ENCODE assay signal across 8 cellular contexts in the genomic region with DNA sequence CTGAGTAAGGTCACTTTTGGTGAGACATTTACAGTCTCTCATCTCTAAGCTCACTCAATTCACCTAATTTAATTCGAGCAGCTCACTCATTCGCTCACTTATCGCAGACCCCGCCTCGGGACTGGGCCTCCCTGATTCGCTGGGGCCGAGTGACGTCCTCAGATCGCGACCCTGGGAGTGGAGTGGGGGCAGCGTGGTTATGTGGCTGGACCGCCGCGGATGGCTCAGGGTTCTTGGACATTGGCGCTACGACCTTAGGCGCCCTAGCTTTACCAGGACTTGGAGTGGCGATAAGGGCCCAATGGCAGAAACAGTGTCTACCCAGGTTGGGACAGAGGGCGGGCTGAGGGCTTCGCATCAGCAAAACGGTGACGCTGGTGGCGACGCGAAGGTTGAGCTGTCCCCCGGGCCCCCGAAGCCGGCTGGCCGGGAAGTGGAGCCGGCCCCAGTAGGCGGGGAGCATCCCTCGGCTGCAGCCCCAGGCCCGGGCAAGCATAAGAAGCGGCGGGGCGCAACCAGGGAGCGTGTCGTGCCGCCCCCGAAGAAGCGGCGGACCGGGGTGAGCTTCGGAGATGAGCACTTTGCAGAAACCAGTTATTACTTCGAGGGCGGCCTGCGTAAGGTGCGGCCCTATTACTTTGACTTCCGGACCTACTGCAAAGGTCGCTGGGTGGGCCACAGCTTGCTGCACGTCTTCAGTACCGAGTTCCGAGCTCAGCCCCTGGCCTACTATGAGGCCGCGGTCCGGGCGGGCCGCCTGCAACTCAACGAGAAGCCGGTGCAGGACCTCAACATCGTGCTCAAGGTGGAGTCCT. TPM values are rescaled to one million over a fixed set of nuclear protein-coding genes. Genes with fewer than 3 reads are reported as not detected.
DNase-seq lines count a peak whose midpoint lies in the region; ATAC-seq and TF ChIP-seq lines count a peak whose summit lies in the region.

TSS of gene RPUSD2 (plus strand) at position 161 of the 815 bp plus-strand sequence. CDS start at position 200, 39 bp downstream.

- peaks cover 30% of the 10 kb centered on the region for H3K36me3 ChIP-seq in DOHH2 (ENCODE audit: control insufficient read depth, low read length)
- peaks cover 26% of the 10 kb centered on the region for H3K36me3 ChIP-seq in HAP-1 (replicated peaks)
- peaks cover 23% of the 10 kb centered on the region for H3K36me3 ChIP-seq in suprapubic skin

- no peaks in the 10 kb centered on the region for H3K9me2 ChIP-seq in DOHH2 (replicated peaks; ENCODE audit: control insufficient read depth, low read length)

- peaks cover 4% of the 10 kb centered on the region; the same call in 1 of the 2 replicates for H3F3A ChIP-seq in DOHH2 (ENCODE audit: control insufficient read depth, insufficient read depth)

- H3K4me3 ChIP-seq in DOHH2 (ENCODE audit: low read length) (peak within 1 kb of the TSS; percentile 82), HAP-1 (peak within 1 kb of the TSS; percentile 95), suprapubic skin (peak within 1 kb of the TSS; percentile 99)

- WGBS in suprapubic skin = 2% methylated on average over 21 of the region's 61 CpGs

- no peak for TF ChIP-seq EP300 in suprapubic skin (IDR thresholded peaks at IDR 0.05)

- H3K27ac ChIP-seq in DOHH2 (ENCODE audit: low read depth, low read length) (peak within 1 kb of the TSS; percentile 30; the same call in 1 of the 2 replicates), suprapubic skin (peak within 1 kb of the TSS; percentile 87)

- H3K9me3 ChIP-seq in DOHH2 (ENCODE audit: control insufficient read depth, insufficient read depth, low read length) (no peaks in the 10 kb centered on the region), HAP-1 (no peaks in the 10 kb centered on the region), suprapubic skin (no peaks in the 10 kb centered on the region)

- in situ Hi-C loops in HAP-1 (cut with MboI; ENCODE audit: low sequenced_read_pairs) = no loop called here

- no peaks in the 10 kb centered on the region for H3K9me3 Mint-ChIP-seq in activated naive CD4-positive, alpha-beta T cell treated with anti-CD3 and anti-CD28 coated beads, Interleukin-2, amount 10 ng/mL, durations not matched to agents 7 days and 5 days

- TF ChIP-seq CTCF in DOHH2 (IDR thresholded peaks at IDR 0.05; ENCODE audit: low read depth, low read length, poor library complexity, severe bottlenecking) = no peak
- TF ChIP-seq CTCF in suprapubic skin (IDR thresholded peaks at IDR 0.05) = no peak

- TF ChIP-seq POLR2A in suprapubic skin (IDR thresholded peaks at IDR 0.05) = peak in 1 of 2 donors; percentile 25

- DNase-seq in HAP-1 (ENCODE audit: low spot score in 2 of 2) (peak; percentile 88 to 95), NCI-H1092 (lab: John Stamatoyannopoulos, UW) (peak; percentile 72), globus pallidus (ENCODE audit: low spot score) (peak; percentile 89), occipital lobe (lab: John Stamatoyannopoulos, UW) (peak; percentile 89), suprapubic skin (ENCODE audit: low spot score in 2 of 2) (peak; percentile 96 to 97)
- peak; percentile 96 for DNase-seq in activated naive CD4-positive, alpha-beta T cell treated with anti-CD3 and anti-CD28 coated beads, Interleukin-2, amount 10 ng/mL, durations not matched to agents 7 days and 5 days

- peak; percentile 71 for ATAC-seq in SK-N-SH treated with all-trans-retinoic acid at 6 μM for 48 hours

- peaks cover 10% of the 10 kb centered on the region; the same call in 1 of the 2 replicates for H4K20me1 ChIP-seq in DOHH2 (ENCODE audit: control insufficient read depth, insufficient read depth, low read depth, low read length)

- peaks cover 14% of the 10 kb centered on the region for H3K36me3 Mint-ChIP-seq in activated naive CD4-positive, alpha-beta T cell treated with anti-CD3 and anti-CD28 coated beads, Interleukin-2, amount 10 ng/mL, durations not matched to agents 7 days and 5 days

- CTCF ChIA-PET in activated naive CD4-positive, alpha-beta T cell treated with anti-CD3 and anti-CD28 coated beads, Interleukin-2, amount 10 ng/mL, durations not matched to agents 7 days and 5 days (lab: Charles Lee) = interaction anchor here (1.2 to 1.7 kb wide), 3 partner anchors 20 to 326 kb away, joined by 3 to 11 read pairs (median 4); partner anchors contain the start of gene RAD51

- H3K4me1 Mint-ChIP-seq in activated naive CD4-positive, alpha-beta T cell treated with anti-CD3 and anti-CD28 coated beads, Interleukin-2, amount 10 ng/mL, durations not matched to agents 7 days and 5 days = peaks cover 49% of the 10 kb centered on the region

- peak within 1 kb of the TSS; percentile 76 for H3K4me2 ChIP-seq in DOHH2 (ENCODE audit: low read length)

- H3K27ac Mint-ChIP-seq in activated naive CD4-positive, alpha-beta T cell treated with anti-CD3 and anti-CD28 coated beads, Interleukin-2, amount 10 ng/mL, durations not matched to agents 7 days and 5 days = peak within 1 kb of the TSS; percentile 97

- H3K4me3 Mint-ChIP-seq in activated naive CD4-positive, alpha-beta T cell treated with anti-CD3 and anti-CD28 coated beads, Interleukin-2, amount 10 ng/mL, durations not matched to agents 7 days and 5 days = peak within 1 kb of the TSS; percentile 95

- H3K27me3 ChIP-seq in DOHH2 (ENCODE audit: control insufficient read depth, low read length) (no peaks in the 10 kb centered on the region), HAP-1 (ENCODE audit: low read depth) (no peaks in the 10 kb centered on the region), suprapubic skin (no peaks in the 10 kb centered on the region)

- peaks cover 43% of the 10 kb centered on the region for H3K79me2 ChIP-seq in DOHH2 (ENCODE audit: control insufficient read depth, low read length)

- peaks cover 18% of the 10 kb centered on the region for H3K27me3 Mint-ChIP-seq in activated naive CD4-positive, alpha-beta T cell treated with anti-CD3 and anti-CD28 coated beads, Interleukin-2, amount 10 ng/mL, durations not matched to agents 7 days and 5 days

- H3K4me1 ChIP-seq in DOHH2 (ENCODE audit: control insufficient read depth, low read length) (peaks cover 40% of the 10 kb centered on the region), HAP-1 (peaks cover 16% of the 10 kb centered on the region), suprapubic skin (peaks cover 24% of the 10 kb centered on the region)

TF ChIP-seq in SK-N-SH treated with all-trans-retinoic acid at 6 μM for 48 hours, 23 proteins besides CTCF, POLR2A, EP300 and RAD21:
- no peak for TF ChIP-seq GLIS3 (CRISPR knock-in tag; IDR thresholded peaks at IDR 0.05)
- no peak for TF ChIP-seq RARB (CRISPR knock-in tag; IDR thresholded peaks at IDR 0.05)

RNA-seq across cellular contexts. Expression of gene RPUSD2, which starts in this region (rescaled TPM):
- total RNA-seq in occipital lobe (14.2 TPM), suprapubic skin (10 to 100 TPM in 3 of 4 donors, 1 to 10 TPM in 1; 8.1 to 14.0 (median 12.1) TPM)

Comparison
In these comparisons a context has a peak if more than half of its experiments do, and no peak if none do; other contexts are left out.
1. Peak in every context shown above with its lines: DNase-seq, ATAC-seq, H3K4me3 ChIP-seq and H3K27ac ChIP-seq.